1 cellular context compared by ENCODE assay signal in the genomic region with DNA sequence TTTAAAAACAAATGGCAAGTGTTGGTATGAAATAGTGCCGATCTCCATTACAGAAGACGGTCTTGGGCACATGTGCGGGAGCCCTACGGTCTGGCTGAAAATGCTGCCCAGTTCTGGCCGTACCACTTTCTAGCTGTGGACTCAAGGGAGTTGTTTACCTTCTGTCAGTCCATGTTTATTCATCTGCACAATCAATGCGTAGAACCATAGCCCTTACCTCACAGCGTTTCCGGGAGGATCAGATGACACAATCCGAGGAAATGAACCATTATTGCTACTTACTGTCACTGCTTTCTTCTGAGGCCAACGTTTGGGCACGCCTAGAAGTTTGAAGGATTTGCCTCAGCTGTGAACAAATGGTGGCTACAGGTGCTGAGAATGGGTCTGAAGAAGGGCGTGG.
TF ChIP-seq lines count a peak whose summit lies in the region.

No MANE protein-coding gene starts in this region.

TF ChIP-seq in HepG2, 621 proteins besides CTCF, POLR2A, EP300 and RAD21 (continued from another document and continues in another):
- TF ChIP-seq, protein P1, sequence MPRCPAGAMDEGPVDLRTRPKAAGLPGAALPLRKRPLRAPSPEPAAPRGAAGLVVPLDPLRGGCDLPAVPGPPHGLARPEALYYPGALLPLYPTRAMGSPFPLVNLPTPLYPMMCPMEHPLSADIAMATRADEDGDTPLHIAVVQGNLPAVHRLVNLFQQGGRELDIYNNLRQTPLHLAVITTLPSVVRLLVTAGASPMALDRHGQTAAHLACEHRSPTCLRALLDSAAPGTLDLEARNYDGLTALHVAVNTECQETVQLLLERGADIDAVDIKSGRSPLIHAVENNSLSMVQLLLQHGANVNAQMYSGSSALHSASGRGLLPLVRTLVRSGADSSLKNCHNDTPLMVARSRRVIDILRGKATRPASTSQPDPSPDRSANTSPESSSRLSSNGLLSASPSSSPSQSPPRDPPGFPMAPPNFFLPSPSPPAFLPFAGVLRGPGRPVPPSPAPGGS (CRISPR knock-in tag; IDR thresholded peaks at IDR 0.05) = no peak
- no peak for TF ChIP-seq ZNF777 (CRISPR knock-in tag; IDR thresholded peaks at IDR 0.05)
- TF ChIP-seq ZNF296 (CRISPR knock-in tag; conservative IDR thresholded peaks at IDR 0.05) = no peak
- no peak for TF ChIP-seq GATA4 (IDR thresholded peaks at IDR 0.05; ENCODE audit: borderline replicate concordance, low read depth)
- peak; percentile 99 for TF ChIP-seq FOXA3 (CRISPR knock-in tag; IDR thresholded peaks at IDR 0.05)
- TF ChIP-seq, protein P2, sequence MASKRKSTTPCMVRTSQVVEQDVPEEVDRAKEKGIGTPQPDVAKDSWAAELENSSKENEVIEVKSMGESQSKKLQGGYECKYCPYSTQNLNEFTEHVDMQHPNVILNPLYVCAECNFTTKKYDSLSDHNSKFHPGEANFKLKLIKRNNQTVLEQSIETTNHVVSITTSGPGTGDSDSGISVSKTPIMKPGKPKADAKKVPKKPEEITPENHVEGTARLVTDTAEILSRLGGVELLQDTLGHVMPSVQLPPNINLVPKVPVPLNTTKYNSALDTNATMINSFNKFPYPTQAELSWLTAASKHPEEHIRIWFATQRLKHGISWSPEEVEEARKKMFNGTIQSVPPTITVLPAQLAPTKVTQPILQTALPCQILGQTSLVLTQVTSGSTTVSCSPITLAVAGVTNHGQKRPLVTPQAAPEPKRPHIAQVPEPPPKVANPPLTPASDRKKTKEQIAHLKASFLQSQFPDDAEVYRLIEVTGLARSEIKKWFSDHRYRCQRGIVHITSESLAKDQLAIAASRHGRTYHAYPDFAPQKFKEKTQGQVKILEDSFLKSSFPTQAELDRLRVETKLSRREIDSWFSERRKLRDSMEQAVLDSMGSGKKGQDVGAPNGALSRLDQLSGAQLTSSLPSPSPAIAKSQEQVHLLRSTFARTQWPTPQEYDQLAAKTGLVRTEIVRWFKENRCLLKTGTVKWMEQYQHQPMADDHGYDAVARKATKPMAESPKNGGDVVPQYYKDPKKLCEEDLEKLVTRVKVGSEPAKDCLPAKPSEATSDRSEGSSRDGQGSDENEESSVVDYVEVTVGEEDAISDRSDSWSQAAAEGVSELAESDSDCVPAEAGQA (IDR thresholded peaks at IDR 0.05; ENCODE audit: low read depth) = peak; percentile 88
- TF ChIP-seq, protein P2 (CRISPR knock-in tag; IDR thresholded peaks at IDR 0.05; ENCODE audit: borderline replicate concordance) = no peak
- TF ChIP-seq HDAC2 (CRISPR knock-in tag; IDR thresholded peaks at IDR 0.05) = peak; percentile 90
- TF ChIP-seq ZNF563 (CRISPR knock-in tag; IDR thresholded peaks at IDR 0.05) = no peak
- TF ChIP-seq SP2 (CRISPR knock-in tag; IDR thresholded peaks at IDR 0.05) = no peak
- TF ChIP-seq, protein P3, sequence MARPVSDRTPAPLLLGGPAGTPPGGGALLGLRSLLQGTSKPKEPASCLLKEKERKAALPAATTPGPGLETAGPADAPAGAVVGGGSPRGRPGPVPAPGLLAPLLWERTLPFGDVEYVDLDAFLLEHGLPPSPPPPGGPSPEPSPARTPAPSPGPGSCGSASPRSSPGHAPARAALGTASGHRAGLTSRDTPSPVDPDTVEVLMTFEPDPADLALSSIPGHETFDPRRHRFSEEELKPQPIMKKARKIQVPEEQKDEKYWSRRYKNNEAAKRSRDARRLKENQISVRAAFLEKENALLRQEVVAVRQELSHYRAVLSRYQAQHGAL (CRISPR knock-in tag; IDR thresholded peaks at IDR 0.05; ENCODE audit: not compliant biosample characterization) = no peak
- TF ChIP-seq ZEB1 (IDR thresholded peaks at IDR 0.05; ENCODE audit: insufficient replicate concordance, low read depth) = no peak
- TF ChIP-seq SMARCE1 (IDR thresholded peaks at IDR 0.05; ENCODE audit: borderline replicate concordance) = no peak
- no peak for TF ChIP-seq XBP1 (CRISPR knock-in tag; IDR thresholded peaks at IDR 0.05)
- TF ChIP-seq, protein P4, sequence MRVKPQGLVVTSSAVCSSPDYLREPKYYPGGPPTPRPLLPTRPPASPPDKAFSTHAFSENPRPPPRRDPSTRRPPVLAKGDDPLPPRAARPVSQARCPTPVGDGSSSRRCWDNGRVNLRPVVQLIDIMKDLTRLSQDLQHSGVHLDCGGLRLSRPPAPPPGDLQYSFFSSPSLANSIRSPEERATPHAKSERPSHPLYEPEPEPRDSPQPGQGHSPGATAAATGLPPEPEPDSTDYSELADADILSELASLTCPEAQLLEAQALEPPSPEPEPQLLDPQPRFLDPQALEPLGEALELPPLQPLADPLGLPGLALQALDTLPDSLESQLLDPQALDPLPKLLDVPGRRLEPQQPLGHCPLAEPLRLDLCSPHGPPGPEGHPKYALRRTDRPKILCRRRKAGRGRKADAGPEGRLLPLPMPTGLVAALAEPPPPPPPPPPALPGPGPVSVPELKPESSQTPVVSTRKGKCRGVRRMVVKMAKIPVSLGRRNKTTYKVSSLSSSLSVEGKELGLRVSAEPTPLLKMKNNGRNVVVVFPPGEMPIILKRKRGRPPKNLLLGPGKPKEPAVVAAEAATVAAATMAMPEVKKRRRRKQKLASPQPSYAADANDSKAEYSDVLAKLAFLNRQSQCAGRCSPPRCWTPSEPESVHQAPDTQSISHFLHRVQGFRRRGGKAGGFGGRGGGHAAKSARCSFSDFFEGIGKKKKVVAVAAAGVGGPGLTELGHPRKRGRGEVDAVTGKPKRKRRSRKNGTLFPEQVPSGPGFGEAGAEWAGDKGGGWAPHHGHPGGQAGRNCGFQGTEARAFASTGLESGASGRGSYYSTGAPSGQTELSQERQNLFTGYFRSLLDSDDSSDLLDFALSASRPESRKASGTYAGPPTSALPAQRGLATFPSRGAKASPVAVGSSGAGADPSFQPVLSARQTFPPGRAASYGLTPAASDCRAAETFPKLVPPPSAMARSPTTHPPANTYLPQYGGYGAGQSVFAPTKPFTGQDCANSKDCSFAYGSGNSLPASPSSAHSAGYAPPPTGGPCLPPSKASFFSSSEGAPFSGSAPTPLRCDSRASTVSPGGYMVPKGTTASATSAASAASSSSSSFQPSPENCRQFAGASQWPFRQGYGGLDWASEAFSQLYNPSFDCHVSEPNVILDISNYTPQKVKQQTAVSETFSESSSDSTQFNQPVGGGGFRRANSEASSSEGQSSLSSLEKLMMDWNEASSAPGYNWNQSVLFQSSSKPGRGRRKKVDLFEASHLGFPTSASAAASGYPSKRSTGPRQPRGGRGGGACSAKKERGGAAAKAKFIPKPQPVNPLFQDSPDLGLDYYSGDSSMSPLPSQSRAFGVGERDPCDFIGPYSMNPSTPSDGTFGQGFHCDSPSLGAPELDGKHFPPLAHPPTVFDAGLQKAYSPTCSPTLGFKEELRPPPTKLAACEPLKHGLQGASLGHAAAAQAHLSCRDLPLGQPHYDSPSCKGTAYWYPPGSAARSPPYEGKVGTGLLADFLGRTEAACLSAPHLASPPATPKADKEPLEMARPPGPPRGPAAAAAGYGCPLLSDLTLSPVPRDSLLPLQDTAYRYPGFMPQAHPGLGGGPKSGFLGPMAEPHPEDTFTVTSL (CRISPR knock-in tag; IDR thresholded peaks at IDR 0.05; ENCODE audit: borderline replicate concordance) = peak; percentile 71; the same call in 1 of the 2 replicates
- TF ChIP-seq NFYC (CRISPR knock-in tag; IDR thresholded peaks at IDR 0.05) = no peak
- TF ChIP-seq MIER2 (CRISPR knock-in tag; IDR thresholded peaks at IDR 0.05) = 0 out of 2 replicates have a peak, but pooled peaks have one; percentile 62
- TF ChIP-seq NR2F2 (IDR thresholded peaks at IDR 0.05; ENCODE audit: borderline replicate concordance, low read depth) = no peak; the same call in 1 of the 2 replicates
- TF ChIP-seq TOE1 (CRISPR knock-in tag; IDR thresholded peaks at IDR 0.05) = no peak
- TF ChIP-seq, protein P5, sequence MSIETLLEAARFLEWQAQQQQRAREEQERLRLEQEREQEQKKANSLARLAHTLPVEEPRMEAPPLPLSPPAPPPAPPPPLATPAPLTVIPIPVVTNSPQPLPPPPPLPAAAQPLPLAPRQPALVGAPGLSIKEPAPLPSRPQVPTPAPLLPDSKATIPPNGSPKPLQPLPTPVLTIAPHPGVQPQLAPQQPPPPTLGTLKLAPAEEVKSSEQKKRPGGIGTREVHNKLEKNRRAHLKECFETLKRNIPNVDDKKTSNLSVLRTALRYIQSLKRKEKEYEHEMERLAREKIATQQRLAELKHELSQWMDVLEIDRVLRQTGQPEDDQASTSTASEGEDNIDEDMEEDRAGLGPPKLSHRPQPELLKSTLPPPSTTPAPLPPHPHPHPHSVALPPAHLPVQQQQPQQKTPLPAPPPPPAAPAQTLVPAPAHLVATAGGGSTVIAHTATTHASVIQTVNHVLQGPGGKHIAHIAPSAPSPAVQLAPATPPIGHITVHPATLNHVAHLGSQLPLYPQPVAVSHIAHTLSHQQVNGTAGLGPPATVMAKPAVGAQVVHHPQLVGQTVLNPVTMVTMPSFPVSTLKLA (IDR thresholded peaks at IDR 0.05) = peak; percentile 53
- TF ChIP-seq HOXA7 (CRISPR knock-in tag; IDR thresholded peaks at IDR 0.05) = no peak
- TF ChIP-seq MTA3 (CRISPR knock-in tag; IDR thresholded peaks at IDR 0.05) = no peak
- TF ChIP-seq NBN (conservative IDR thresholded peaks at IDR 0.05) = no peak
- TF ChIP-seq RBFOX2 (IDR thresholded peaks at IDR 0.05; ENCODE audit: low read depth, low read length) = no peak
- no peak for TF ChIP-seq SRSF9 (IDR thresholded peaks at IDR 0.05; ENCODE audit: borderline replicate concordance, insufficient read depth, low read depth, low read length, poor library complexity, severe bottlenecking)
- peak; percentile 83 for TF ChIP-seq FOSL2 (CRISPR knock-in tag; IDR thresholded peaks at IDR 0.05)
- TF ChIP-seq ZNF136 (CRISPR knock-in tag; IDR thresholded peaks at IDR 0.05; ENCODE audit: low read depth) = no peak
- TF ChIP-seq BHLHE40 (IDR thresholded peaks at IDR 0.05; ENCODE audit: low read length) = no peak; the same call in 1 of the 2 replicates
- TF ChIP-seq, protein P6, sequence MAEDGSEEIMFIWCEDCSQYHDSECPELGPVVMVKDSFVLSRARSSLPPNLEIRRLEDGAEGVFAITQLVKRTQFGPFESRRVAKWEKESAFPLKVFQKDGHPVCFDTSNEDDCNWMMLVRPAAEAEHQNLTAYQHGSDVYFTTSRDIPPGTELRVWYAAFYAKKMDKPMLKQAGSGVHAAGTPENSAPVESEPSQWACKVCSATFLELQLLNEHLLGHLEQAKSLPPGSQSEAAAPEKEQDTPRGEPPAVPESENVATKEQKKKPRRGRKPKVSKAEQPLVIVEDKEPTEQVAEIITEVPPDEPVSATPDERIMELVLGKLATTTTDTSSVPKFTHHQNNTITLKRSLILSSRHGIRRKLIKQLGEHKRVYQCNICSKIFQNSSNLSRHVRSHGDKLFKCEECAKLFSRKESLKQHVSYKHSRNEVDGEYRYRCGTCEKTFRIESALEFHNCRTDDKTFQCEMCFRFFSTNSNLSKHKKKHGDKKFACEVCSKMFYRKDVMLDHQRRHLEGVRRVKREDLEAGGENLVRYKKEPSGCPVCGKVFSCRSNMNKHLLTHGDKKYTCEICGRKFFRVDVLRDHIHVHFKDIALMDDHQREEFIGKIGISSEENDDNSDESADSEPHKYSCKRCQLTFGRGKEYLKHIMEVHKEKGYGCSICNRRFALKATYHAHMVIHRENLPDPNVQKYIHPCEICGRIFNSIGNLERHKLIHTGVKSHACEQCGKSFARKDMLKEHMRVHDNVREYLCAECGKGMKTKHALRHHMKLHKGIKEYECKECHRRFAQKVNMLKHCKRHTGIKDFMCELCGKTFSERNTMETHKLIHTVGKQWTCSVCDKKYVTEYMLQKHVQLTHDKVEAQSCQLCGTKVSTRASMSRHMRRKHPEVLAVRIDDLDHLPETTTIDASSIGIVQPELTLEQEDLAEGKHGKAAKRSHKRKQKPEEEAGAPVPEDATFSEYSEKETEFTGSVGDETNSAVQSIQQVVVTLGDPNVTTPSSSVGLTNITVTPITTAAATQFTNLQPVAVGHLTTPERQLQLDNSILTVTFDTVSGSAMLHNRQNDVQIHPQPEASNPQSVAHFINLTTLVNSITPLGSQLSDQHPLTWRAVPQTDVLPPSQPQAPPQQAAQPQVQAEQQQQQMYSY (CRISPR knock-in tag; IDR thresholded peaks at IDR 0.05) = no peak
- no peak for TF ChIP-seq SALL2 (CRISPR knock-in tag; IDR thresholded peaks at IDR 0.05)
- TF ChIP-seq, protein P7, sequence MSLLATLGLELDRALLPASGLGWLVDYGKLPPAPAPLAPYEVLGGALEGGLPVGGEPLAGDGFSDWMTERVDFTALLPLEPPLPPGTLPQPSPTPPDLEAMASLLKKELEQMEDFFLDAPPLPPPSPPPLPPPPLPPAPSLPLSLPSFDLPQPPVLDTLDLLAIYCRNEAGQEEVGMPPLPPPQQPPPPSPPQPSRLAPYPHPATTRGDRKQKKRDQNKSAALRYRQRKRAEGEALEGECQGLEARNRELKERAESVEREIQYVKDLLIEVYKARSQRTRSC (CRISPR knock-in tag; IDR thresholded peaks at IDR 0.05; ENCODE audit: low read depth) = no peak
- no peak for TF ChIP-seq SP4 (CRISPR knock-in tag; IDR thresholded peaks at IDR 0.05)
- TF ChIP-seq HMG20A (CRISPR knock-in tag; IDR thresholded peaks at IDR 0.05; ENCODE audit: borderline replicate concordance) = peak; percentile 80; the same call in 1 of the 2 replicates
- TF ChIP-seq ZNF33A (CRISPR knock-in tag; IDR thresholded peaks at IDR 0.05; ENCODE audit: borderline replicate concordance) = no peak
- peak; percentile 81 for TF ChIP-seq KAT8 (CRISPR knock-in tag; IDR thresholded peaks at IDR 0.05)
- TF ChIP-seq, protein P8, sequence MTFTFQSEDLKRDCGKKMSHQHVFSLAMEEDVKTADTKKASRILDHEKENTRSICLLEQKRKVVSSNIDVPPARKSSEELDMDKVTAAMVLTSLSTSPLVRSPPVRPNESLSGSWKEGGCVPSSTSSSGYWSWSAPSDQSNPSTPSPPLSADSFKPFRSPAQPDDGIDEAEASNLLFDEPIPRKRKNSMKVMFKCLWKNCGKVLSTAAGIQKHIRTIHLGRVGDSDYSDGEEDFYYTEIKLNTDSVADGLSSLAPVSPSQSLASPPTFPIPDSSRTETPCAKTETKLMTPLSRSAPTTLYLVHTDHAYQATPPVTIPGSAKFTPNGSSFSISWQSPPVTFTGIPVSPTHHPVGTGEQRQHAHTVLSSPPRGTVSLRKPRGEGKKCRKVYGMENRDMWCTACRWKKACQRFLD (CRISPR knock-in tag; IDR thresholded peaks at IDR 0.05; ENCODE audit: borderline replicate concordance) = no peak
